ENCODE assay signal across 22 cellular contexts in the genomic region with DNA sequence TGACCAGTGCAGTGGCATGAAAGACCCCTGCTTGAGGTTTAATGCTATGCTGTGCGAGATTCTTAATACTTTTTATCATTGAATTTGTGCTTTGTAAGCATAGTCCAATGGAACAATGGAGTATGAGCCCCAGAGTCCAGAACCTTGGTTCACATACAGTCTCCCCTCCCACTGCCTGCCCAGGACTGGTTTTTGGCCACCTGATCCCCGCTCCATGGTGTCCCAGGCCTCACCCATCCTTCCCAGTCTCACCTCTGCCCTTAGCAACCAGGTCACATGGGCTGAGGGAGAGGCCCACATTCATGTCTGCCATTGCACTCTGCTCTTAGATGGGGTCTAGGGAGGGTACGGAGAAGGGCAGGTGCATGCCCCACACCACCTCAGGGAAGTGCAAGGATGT. TPM values are rescaled to one million over a fixed set of nuclear protein-coding genes. Genes with fewer than 3 reads are reported as not detected.
"Had no signal": no experiment of that assay in that cellular context is flagged by ENCODE, and none has a peak within 500 bp of the region (broad histone marks: within the 10 kb centered on the region; RNA-seq: fewer than 3 reads in every experiment).

No MANE protein-coding gene starts in this region.

- H3K4me3 Mint-ChIP-seq: activated B cell treated with CpG ODN at 0.5 μM for 24 hours; activated CD4-positive, alpha-beta memory T cell treated with anti-CD3 and anti-CD28 coated beads for 36 hours; activated CD4-positive, alpha-beta T cell treated with anti-CD3 and anti-CD28 coated beads, Interleukin-2, amount 10 ng/mL, durations not matched to agents 7 days and 5 days; activated naive CD4-positive, alpha-beta T cell treated with anti-CD3 and anti-CD28 coated beads, Interleukin-2, amount 10 ng/mL, durations not matched to agents 7 days and 5 days; activated naive CD8-positive, alpha-beta T cell treated with anti-CD3 and anti-CD28 coated beads for 36 hours; activated T-cell treated with anti-CD3 and anti-CD28 coated beads, Interleukin-2, amount 50 U/mL, for 72 hours; T-cell had no signal

- ATAC-seq: activated T-cell treated with anti-CD3 and anti-CD28 coated beads, Interleukin-2, amount 50 U/mL, for 72 hours; T-cell had no signal

- H3K27me3 ChIP-seq: MG63 had no signal

- H3K4me3 ChIP-seq: MG63, SK-N-MC had no signal

- H3K4me1 Mint-ChIP-seq: activated B cell treated with CpG ODN at 0.5 μM for 24 hours; activated CD4-positive, alpha-beta T cell treated with anti-CD3 and anti-CD28 coated beads, Interleukin-2, amount 10 ng/mL, durations not matched to agents 7 days and 5 days; activated naive CD4-positive, alpha-beta T cell treated with anti-CD3 and anti-CD28 coated beads, Interleukin-2, amount 10 ng/mL, durations not matched to agents 7 days and 5 days; activated naive CD8-positive, alpha-beta T cell treated with anti-CD3 and anti-CD28 coated beads for 36 hours; T-cell had no signal

- H3K9me3 Mint-ChIP-seq: activated B cell treated with CpG ODN at 0.5 μM for 24 hours; activated CD4-positive, alpha-beta memory T cell treated with anti-CD3 and anti-CD28 coated beads for 36 hours; activated CD4-positive, alpha-beta T cell treated with anti-CD3 and anti-CD28 coated beads, Interleukin-2, amount 10 ng/mL, durations not matched to agents 7 days and 5 days; activated naive CD4-positive, alpha-beta T cell treated with anti-CD3 and anti-CD28 coated beads, Interleukin-2, amount 10 ng/mL, durations not matched to agents 7 days and 5 days; activated naive CD8-positive, alpha-beta T cell treated with anti-CD3 and anti-CD28 coated beads for 36 hours; activated T-cell treated with anti-CD3 and anti-CD28 coated beads, Interleukin-2, amount 50 U/mL, for 72 hours; activated T-helper 2 cell treated with anti-CD3 and anti-CD28 coated beads, Interferon-gamma antibody, Interleukin-2, Interleukin-4, amounts not matched to agents 10 μg/mL and 5 μg/mL and 100 μg/mL, durations not matched to agents 14 hours and 24 hours and 36 hours had no signal

- H3K9me3 ChIP-seq: MG63 had no signal

- H3K36me3 ChIP-seq: MG63 had no signal

- H3K27ac Mint-ChIP-seq: activated B cell treated with CpG ODN at 0.5 μM for 24 hours; activated CD4-positive, alpha-beta memory T cell treated with anti-CD3 and anti-CD28 coated beads for 36 hours; activated CD4-positive, alpha-beta T cell treated with anti-CD3 and anti-CD28 coated beads, Interleukin-2, amount 10 ng/mL, durations not matched to agents 7 days and 5 days; activated naive CD4-positive, alpha-beta T cell treated with anti-CD3 and anti-CD28 coated beads, Interleukin-2, amount 10 ng/mL, durations not matched to agents 7 days and 5 days; activated naive CD8-positive, alpha-beta T cell treated with anti-CD3 and anti-CD28 coated beads for 36 hours; activated T-cell treated with anti-CD3 and anti-CD28 coated beads, Interleukin-2, amount 50 U/mL, for 72 hours; activated T-helper 2 cell treated with anti-CD3 and anti-CD28 coated beads, Interferon-gamma antibody, Interleukin-2, Interleukin-4, amounts not matched to agents 10 μg/mL and 5 μg/mL and 100 μg/mL, durations not matched to agents 14 hours and 24 hours and 36 hours; T-cell had no signal

- DNase-seq: activated B cell treated with CpG ODN at 0.5 μM for 24 hours; activated CD4-positive, alpha-beta memory T cell treated with anti-CD3 and anti-CD28 coated beads for 36 hours; activated CD4-positive, alpha-beta T cell treated with anti-CD3 and anti-CD28 coated beads for 1 hour; activated CD4-positive, alpha-beta T cell treated with anti-CD3 and anti-CD28 coated beads, Interleukin-2, amount 10 ng/mL, durations not matched to agents 7 days and 5 days; activated CD8-positive, alpha-beta memory T cell treated with anti-CD3 and anti-CD28 coated beads for 24 hours; activated gamma-delta T cell treated with Interleukin-2 at 50 U/mL for 16 hours; activated naive CD4-positive, alpha-beta T cell treated with anti-CD3 and anti-CD28 coated beads, Interleukin-2, amount 10 ng/mL, durations not matched to agents 7 days and 5 days; activated naive CD8-positive, alpha-beta T cell treated with anti-CD3 and anti-CD28 coated beads for 36 hours; activated T-cell treated with anti-CD3 and anti-CD28 coated beads, Interleukin-2, amount 50 U/mL, for 72 hours; MG63; MV-4-11; NCI-H1092 treated with DMSO at 0.1 percent for 48 hours; NCI-H1417 treated with DMSO at 0.1 percent for 48 hours; NCI-H1694; NCI-H2107; NCI-H526 treated with DMSO at 0.1 percent for 48 hours; SIG-M5; T-cell; T-helper 2 cell; T1000 had no signal

- H3K27ac ChIP-seq: SK-N-MC had no signal

RNA-seq across cellular contexts. Expression of gene PDE11A, which starts 6.3 kb away (rescaled TPM):
- total RNA-seq: activated B cell treated with CpG ODN at 0.5 μM for 24 hours; activated CD4-positive, alpha-beta memory T cell treated with anti-CD3 and anti-CD28 coated beads for 36 hours; activated CD4-positive, alpha-beta T cell treated with anti-CD3 and anti-CD28 coated beads, Interleukin-2, amount 10 ng/mL, durations not matched to agents 7 days and 5 days; activated T-cell treated with anti-CD3 and anti-CD28 coated beads, Interleukin-2, amount 50 U/mL, for 72 hours; activated T-helper 2 cell treated with anti-CD3 and anti-CD28 coated beads, Interferon-gamma antibody, Interleukin-2, Interleukin-4, amounts not matched to agents 10 μg/mL and 5 μg/mL and 100 μg/mL, durations not matched to agents 14 hours and 24 hours and 36 hours; T-cell had no signal
